In the genomic region with DNA sequence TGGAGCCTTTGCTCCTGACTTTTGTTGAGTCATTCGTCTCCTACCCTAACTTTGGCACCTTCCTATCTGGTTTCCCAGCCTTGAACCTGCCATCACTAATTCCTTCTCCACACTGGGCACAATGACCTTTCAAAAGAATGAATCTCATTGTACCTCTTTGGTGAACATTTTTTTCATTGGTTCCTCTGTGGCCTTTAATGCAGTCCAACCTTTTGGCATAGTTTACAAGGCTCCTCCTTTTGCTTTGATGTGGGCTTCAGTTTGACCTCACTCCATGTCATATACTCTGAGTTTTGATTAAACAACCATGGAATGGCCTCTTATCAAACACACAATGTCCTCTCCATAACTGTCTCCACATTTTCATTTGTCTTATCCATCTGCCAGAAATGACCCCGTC, we compare ENCODE assay signal across 19 cellular contexts. TPM values are rescaled to one million over a fixed set of nuclear protein-coding genes. Genes with fewer than 3 reads are reported as not detected.
DNase-seq lines count a peak whose midpoint lies in the region; ATAC-seq and TF ChIP-seq lines count a peak whose summit lies in the region.
"Had no signal": no experiment of that assay in that cellular context is flagged by ENCODE, and none has a peak within 500 bp of the region (broad histone marks: within the 10 kb centered on the region; RNA-seq: fewer than 3 reads in every experiment).

No MANE protein-coding gene starts in this region.

- peaks cover 17 to 23% (median 18%) of the 10 kb centered on the region in 4 donors for H3K4me1 Mint-ChIP-seq in CD4-positive, CD25-positive, alpha-beta regulatory T cell
- H3K4me1 Mint-ChIP-seq in Calu3 (ENCODE audit: low read depth, unreplicated experiment) = no peaks in the 10 kb centered on the region
- H3K4me1 Mint-ChIP-seq in activated CD8-positive, alpha-beta T cell treated with anti-CD3 and anti-CD28 coated beads, Interleukin-2, amount 10 ng/mL, durations not matched to agents 7 days and 5 days (ENCODE audit: low read depth) = peaks cover 5% of the 10 kb centered on the region
- H3K4me1 Mint-ChIP-seq in immature natural killer cell = peaks cover 14 to 23% of the 10 kb centered on the region in 2 donors

- H3K36me3 ChIP-seq in CD4-positive, CD25-positive, alpha-beta regulatory T cell (ENCODE audit: control insufficient read depth, insufficient read depth, low read length) = peaks cover 84% of the 10 kb centered on the region
- H3K36me3 ChIP-seq in prostate gland = peaks cover 0 to 8% of the 10 kb centered on the region in 2 donors

- no peaks in the 10 kb centered on the region for H3K4me1 ChIP-seq in CD4-positive, CD25-positive, alpha-beta regulatory T cell (ENCODE audit: control insufficient read depth, insufficient read depth, low read length, poor library complexity, severe bottlenecking)
- H3K4me1 ChIP-seq in prostate gland (replicated peaks) = no peaks in the 10 kb centered on the region

- no peak overlapping the region for H3K27ac ChIP-seq in CD4-positive, CD25-positive, alpha-beta regulatory T cell (ENCODE audit: insufficient read depth, low read length, poor library complexity, severe bottlenecking)
- H3K27ac ChIP-seq in prostate gland = no peak overlapping the region

- H3K27ac Mint-ChIP-seq in CD4-positive, CD25-positive, alpha-beta regulatory T cell = peak overlapping the region in 2 of 3 donors; percentile 63 to 73
- peak overlapping the region; percentile 35 for H3K27ac Mint-ChIP-seq in Calu3 (ENCODE audit: unreplicated experiment)
- H3K27ac Mint-ChIP-seq in activated CD8-positive, alpha-beta T cell treated with anti-CD3 and anti-CD28 coated beads, Interleukin-2, amount 10 ng/mL, durations not matched to agents 7 days and 5 days = peak overlapping the region; percentile 16
- peak overlapping the region in 4 of 6 donors; percentile 0 to 53 (median 17) for H3K27ac Mint-ChIP-seq in immature natural killer cell
- H3K27ac Mint-ChIP-seq: CD4-positive, alpha-beta T cell; IgD-negative memory B cell had no signal

- no peak overlapping the region for H3K4me3 Mint-ChIP-seq in CD4-positive, CD25-positive, alpha-beta regulatory T cell
- no peak overlapping the region for H3K4me3 Mint-ChIP-seq in Calu3 (ENCODE audit: low read depth, unreplicated experiment)
- H3K4me3 Mint-ChIP-seq in activated CD8-positive, alpha-beta T cell treated with anti-CD3 and anti-CD28 coated beads, Interleukin-2, amount 10 ng/mL, durations not matched to agents 7 days and 5 days = no peak overlapping the region
- no peak overlapping the region for H3K4me3 Mint-ChIP-seq in immature natural killer cell
- H3K4me3 Mint-ChIP-seq: CD4-positive, alpha-beta T cell; IgD-negative memory B cell had no signal

- no TSS peak for BruUV-seq in Calu3 (replicated peaks; lab: Mats Ljungman, UMichigan)

- WGBS in prostate gland = 91% methylated on average over 2 of the region's 2 CpGs

- intact Hi-C loops in Calu3 (cut with micrococcal nuclease; ENCODE audit: unreplicated experiment) = no loop called here
- intact Hi-C loops in prostate gland (cut with DNase I) = no loop called here

- ATAC-seq in CD4-positive, CD25-positive, alpha-beta regulatory T cell (ENCODE audit: low read depth in 2 of 2) = no peak
- no peak for ATAC-seq in activated CD8-positive, alpha-beta T cell treated with anti-CD3 and anti-CD28 coated beads, Interleukin-2, amount 10 ng/mL, durations not matched to agents 7 days and 5 days
- ATAC-seq: Panc1, Right ventricle myocardium inferior had no signal

- peaks cover 52% of the 10 kb centered on the region for H3K36me3 Mint-ChIP-seq in CD4-positive, CD25-positive, alpha-beta regulatory T cell
- peaks cover 27% of the 10 kb centered on the region for H3K36me3 Mint-ChIP-seq in Calu3 (ENCODE audit: insufficient read depth, unreplicated experiment)
- peaks cover 44% of the 10 kb centered on the region for H3K36me3 Mint-ChIP-seq in activated CD8-positive, alpha-beta T cell treated with anti-CD3 and anti-CD28 coated beads, Interleukin-2, amount 10 ng/mL, durations not matched to agents 7 days and 5 days (ENCODE audit: low read depth)
- H3K36me3 Mint-ChIP-seq in immature natural killer cell = peaks cover 13 to 52% (median 25%) of the 10 kb centered on the region in 3 donors

- TF ChIP-seq POLR2A in prostate gland (IDR thresholded peaks at IDR 0.05) = no peak

- POLR2A ChIA-PET in activated CD8-positive, alpha-beta T cell treated with anti-CD3 and anti-CD28 coated beads, Interleukin-2, amount 10 ng/mL, durations not matched to agents 7 days and 5 days (lab: Charles Lee) = no interaction called here

- CTCF ChIA-PET in Calu3 (lab: Charles Lee) = no interaction called here
- CTCF ChIA-PET in activated CD8-positive, alpha-beta T cell treated with anti-CD3 and anti-CD28 coated beads, Interleukin-2, amount 10 ng/mL, durations not matched to agents 7 days and 5 days (lab: Charles Lee) = interaction anchor here (1.1 to 1.5 kb wide), 2 partner anchors 143 to 201 kb away, joined by 4 to 8 read pairs; no protein-coding TSS in a partner anchor

- no peak overlapping the region for H3K4me3 ChIP-seq in CD4-positive, CD25-positive, alpha-beta regulatory T cell (ENCODE audit: low read depth, low read length)
- H3K4me3 ChIP-seq in prostate gland = no peak overlapping the region

- no peak for DNase-seq in CD4-positive, CD25-positive, alpha-beta regulatory T cell
- DNase-seq in Calu3 (no peak), immature natural killer cell (no peak), superior temporal gyrus (ENCODE audit: extremely low spot score) (no peak), NCI-H1417 treated with DMSO at 0.1 percent for 48 hours (lab: John Stamatoyannopoulos, UW) (no peak), prostate gland (ENCODE audit: low spot score) (no peak)
- no peak for DNase-seq in activated CD8-positive, alpha-beta T cell treated with anti-CD3 and anti-CD28 coated beads, Interleukin-2, amount 10 ng/mL, durations not matched to agents 7 days and 5 days
- DNase-seq: ACHN; CD4-positive, alpha-beta T cell; DND-41; GDM1; GOT3; NCI-H1417; NCI-H2029 treated with DMSO at 0.1 percent for 48 hours; NCI-H510A; NCI-H82 had no signal

- TF ChIP-seq CTCF in Calu3 (IDR thresholded peaks at IDR 0.05; ENCODE audit: unreplicated experiment) (no peak), prostate gland (IDR thresholded peaks at IDR 0.05) (no peak)

- H3K27me3 Mint-ChIP-seq in CD4-positive, CD25-positive, alpha-beta regulatory T cell = no peaks in the 10 kb centered on the region
- H3K27me3 Mint-ChIP-seq in Calu3 (ENCODE audit: unreplicated experiment) (no peaks in the 10 kb centered on the region), immature natural killer cell (ENCODE audit: low read depth in 3 of 3) (peaks cover 0 to 2% (median 2%) of the 10 kb centered on the region in 3 donors)
- H3K27me3 Mint-ChIP-seq in activated CD8-positive, alpha-beta T cell treated with anti-CD3 and anti-CD28 coated beads, Interleukin-2, amount 10 ng/mL, durations not matched to agents 7 days and 5 days (ENCODE audit: low read depth) = no peaks in the 10 kb centered on the region
- H3K27me3 Mint-ChIP-seq: CD4-positive, alpha-beta T cell; IgD-negative memory B cell had no signal

- no peaks in the 10 kb centered on the region for H3K27me3 ChIP-seq in CD4-positive, CD25-positive, alpha-beta regulatory T cell (ENCODE audit: control insufficient read depth, insufficient read depth, low read length)
- H3K27me3 ChIP-seq in prostate gland (replicated peaks; ENCODE audit: insufficient read depth) = no peaks in the 10 kb centered on the region

- H3K9me3 Mint-ChIP-seq in CD4-positive, CD25-positive, alpha-beta regulatory T cell = no peaks in the 10 kb centered on the region
- H3K9me3 Mint-ChIP-seq in Calu3 (ENCODE audit: low read depth, unreplicated experiment) (no peaks in the 10 kb centered on the region), immature natural killer cell (no peaks in the 10 kb centered on the region)
- H3K9me3 Mint-ChIP-seq in activated CD8-positive, alpha-beta T cell treated with anti-CD3 and anti-CD28 coated beads, Interleukin-2, amount 10 ng/mL, durations not matched to agents 7 days and 5 days (ENCODE audit: insufficient read depth) = no peaks in the 10 kb centered on the region
- H3K9me3 Mint-ChIP-seq: CD4-positive, alpha-beta T cell; IgD-negative memory B cell had no signal

- H3K9me3 ChIP-seq in CD4-positive, CD25-positive, alpha-beta regulatory T cell (ENCODE audit: control insufficient read depth in 2 of 2, low read length in 2 of 2) = no peaks in the 10 kb centered on the region
- no peaks in the 10 kb centered on the region for H3K9me3 ChIP-seq in prostate gland

RNA-seq across cellular contexts. Expression of a gene that starts 14.5 kb away (rescaled TPM):
- 3.0 TPM for total RNA-seq in CD4-positive, CD25-positive, alpha-beta regulatory T cell
- 10 to 100 TPM in 1 of 4 donors, 1 to 10 TPM in 3; 4.2 to 14.4 (median 7.3) TPM for polyA plus RNA-seq in CD4-positive, CD25-positive, alpha-beta regulatory T cell
- total RNA-seq in Calu3 (2022) (0.40 TPM in 1 of 2 replicates, not detected in the other), prostate gland (10 to 100 TPM in 1 of 2 donors, not detected in 1; 34.9 TPM)
- 1 to 10 TPM; 1.4 to 2.2 TPM for total RNA-seq in activated CD8-positive, alpha-beta T cell treated with anti-CD3 and anti-CD28 coated beads, Interleukin-2, amount 10 ng/mL, durations not matched to agents 7 days and 5 days
- 1 to 10 TPM; 4.3 to 9.1 (median 5.8) TPM for polyA plus RNA-seq in immature natural killer cell
- total RNA-seq: Right ventricle myocardium inferior had no signal

Comparison
In these comparisons a context has a peak if more than half of its experiments do, and no peak if none do; other contexts are left out.
1. H3K27ac Mint-ChIP-seq: peak in every context shown above with its lines; median percentile 68 in CD4-positive, CD25-positive, alpha-beta regulatory T cell; 35 in Calu3; 17 in immature natural killer cell; 16 in activated CD8-positive, alpha-beta T cell treated with anti-CD3 and anti-CD28 coated beads, Interleukin-2, amount 10 ng/mL, durations not matched to agents 7 days and 5 days.